2 cellular contexts compared by ENCODE assay signal in the genomic region with DNA sequence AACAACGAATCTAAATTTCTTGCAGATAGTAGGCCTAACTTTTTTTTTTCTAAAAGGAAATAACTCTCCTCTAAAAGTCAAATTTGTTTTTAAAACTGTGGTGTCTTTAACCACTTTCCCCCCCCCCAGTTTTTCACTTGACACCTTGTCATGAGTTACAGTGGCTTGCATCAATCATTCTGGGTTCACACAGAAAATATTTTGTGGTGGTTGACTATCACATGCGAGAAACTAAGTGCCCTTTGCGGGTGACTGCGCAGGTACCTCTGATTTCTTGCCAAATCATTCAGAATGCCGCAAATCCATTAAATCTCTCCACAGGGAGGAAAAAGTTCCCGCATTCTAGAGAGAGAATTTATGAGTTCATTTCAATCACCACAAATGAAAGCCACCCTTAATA.
TF ChIP-seq lines count a peak whose summit lies in the region.

No MANE protein-coding gene starts in this region.

TF ChIP-seq in Ishikawa, 13 proteins besides CTCF, POLR2A, EP300 and RAD21:
- TF ChIP-seq YY1 (IDR thresholded peaks at IDR 0.05; ENCODE audit: low read depth) (no peak), NFIC (IDR thresholded peaks at IDR 0.05) (peak; percentile 16; the same call in 1 of the 2 replicates)

TF ChIP-seq in GM12878, 131 proteins besides CTCF, POLR2A, EP300 and RAD21:
- no peak for TF ChIP-seq TCF7 (IDR thresholded peaks at IDR 0.05; ENCODE audit: borderline replicate concordance)
- TF ChIP-seq FOXK2 (IDR thresholded peaks at IDR 0.05) = no peak
- TF ChIP-seq FOS (IDR thresholded peaks at IDR 0.05; ENCODE audit: borderline replicate concordance, extremely low read depth, insufficient read length) = no peak
- TF ChIP-seq, protein P1, sequence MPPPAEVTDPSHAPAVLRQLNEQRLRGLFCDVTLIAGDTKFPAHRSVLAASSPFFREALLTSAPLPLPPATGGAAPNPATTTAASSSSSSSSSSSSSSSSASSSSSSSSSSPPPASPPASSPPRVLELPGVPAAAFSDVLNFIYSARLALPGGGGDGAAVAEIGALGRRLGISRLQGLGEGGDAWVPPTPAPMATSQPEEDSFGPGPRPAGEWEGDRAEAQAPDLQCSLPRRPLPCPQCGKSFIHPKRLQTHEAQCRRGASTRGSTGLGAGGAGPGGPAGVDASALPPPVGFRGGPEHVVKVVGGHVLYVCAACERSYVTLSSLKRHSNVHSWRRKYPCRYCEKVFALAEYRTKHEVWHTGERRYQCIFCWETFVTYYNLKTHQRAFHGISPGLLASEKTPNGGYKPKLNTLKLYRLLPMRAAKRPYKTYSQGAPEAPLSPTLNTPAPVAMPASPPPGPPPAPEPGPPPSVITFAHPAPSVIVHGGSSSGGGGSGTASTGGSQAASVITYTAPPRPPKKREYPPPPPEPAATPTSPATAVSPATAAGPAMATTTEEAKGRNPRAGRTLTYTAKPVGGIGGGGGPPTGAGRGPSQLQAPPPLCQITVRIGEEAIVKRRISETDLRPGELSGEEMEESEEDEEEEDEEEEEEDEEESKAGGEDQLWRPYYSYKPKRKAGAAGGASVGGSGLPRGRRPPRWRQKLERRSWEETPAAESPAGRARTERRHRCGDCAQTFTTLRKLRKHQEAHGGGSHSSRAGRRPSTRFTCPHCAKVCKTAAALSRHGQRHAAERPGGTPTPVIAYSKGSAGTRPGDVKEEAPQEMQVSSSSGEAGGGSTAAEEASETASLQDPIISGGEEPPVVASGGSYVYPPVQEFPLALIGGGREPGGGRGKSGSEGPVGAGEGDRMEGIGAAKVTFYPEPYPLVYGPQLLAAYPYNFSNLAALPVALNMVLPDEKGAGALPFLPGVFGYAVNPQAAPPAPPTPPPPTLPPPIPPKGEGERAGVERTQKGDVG (CRISPR knock-in tag; IDR thresholded peaks at IDR 0.05) = no peak
- TF ChIP-seq, protein P2, sequence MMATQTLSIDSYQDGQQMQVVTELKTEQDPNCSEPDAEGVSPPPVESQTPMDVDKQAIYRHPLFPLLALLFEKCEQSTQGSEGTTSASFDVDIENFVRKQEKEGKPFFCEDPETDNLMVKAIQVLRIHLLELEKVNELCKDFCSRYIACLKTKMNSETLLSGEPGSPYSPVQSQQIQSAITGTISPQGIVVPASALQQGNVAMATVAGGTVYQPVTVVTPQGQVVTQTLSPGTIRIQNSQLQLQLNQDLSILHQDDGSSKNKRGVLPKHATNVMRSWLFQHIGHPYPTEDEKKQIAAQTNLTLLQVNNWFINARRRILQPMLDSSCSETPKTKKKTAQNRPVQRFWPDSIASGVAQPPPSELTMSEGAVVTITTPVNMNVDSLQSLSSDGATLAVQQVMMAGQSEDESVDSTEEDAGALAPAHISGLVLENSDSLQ (IDR thresholded peaks at IDR 0.05) = peak; percentile 64; the same call in 1 of the 2 replicates
- TF ChIP-seq BHLHE40 (IDR thresholded peaks at IDR 0.05; ENCODE audit: borderline replicate concordance in 1 of 2, low read depth in 2 of 2, low read length in 1 of 2) = peak in 1 of 2 experiments; percentile 8; a peak in 1 of 4 replicates
- peak; percentile 20; the same call in 1 of the 2 replicates for TF ChIP-seq ZNF384 (IDR thresholded peaks at IDR 0.05; ENCODE audit: borderline replicate concordance, low read depth, low read length)
- TF ChIP-seq, protein P3, sequence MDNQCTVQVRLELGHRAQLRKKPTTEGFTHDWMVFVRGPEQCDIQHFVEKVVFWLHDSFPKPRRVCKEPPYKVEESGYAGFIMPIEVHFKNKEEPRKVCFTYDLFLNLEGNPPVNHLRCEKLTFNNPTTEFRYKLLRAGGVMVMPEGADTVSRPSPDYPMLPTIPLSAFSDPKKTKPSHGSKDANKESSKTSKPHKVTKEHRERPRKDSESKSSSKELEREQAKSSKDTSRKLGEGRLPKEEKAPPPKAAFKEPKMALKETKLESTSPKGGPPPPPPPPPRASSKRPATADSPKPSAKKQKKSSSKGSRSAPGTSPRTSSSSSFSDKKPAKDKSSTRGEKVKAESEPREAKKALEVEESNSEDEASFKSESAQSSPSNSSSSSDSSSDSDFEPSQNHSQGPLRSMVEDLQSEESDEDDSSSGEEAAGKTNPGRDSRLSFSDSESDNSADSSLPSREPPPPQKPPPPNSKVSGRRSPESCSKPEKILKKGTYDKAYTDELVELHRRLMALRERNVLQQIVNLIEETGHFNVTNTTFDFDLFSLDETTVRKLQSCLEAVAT (IDR thresholded peaks at IDR 0.05) = peak; percentile 59; the same call in 1 of the 2 replicates
- TF ChIP-seq, protein P4, sequence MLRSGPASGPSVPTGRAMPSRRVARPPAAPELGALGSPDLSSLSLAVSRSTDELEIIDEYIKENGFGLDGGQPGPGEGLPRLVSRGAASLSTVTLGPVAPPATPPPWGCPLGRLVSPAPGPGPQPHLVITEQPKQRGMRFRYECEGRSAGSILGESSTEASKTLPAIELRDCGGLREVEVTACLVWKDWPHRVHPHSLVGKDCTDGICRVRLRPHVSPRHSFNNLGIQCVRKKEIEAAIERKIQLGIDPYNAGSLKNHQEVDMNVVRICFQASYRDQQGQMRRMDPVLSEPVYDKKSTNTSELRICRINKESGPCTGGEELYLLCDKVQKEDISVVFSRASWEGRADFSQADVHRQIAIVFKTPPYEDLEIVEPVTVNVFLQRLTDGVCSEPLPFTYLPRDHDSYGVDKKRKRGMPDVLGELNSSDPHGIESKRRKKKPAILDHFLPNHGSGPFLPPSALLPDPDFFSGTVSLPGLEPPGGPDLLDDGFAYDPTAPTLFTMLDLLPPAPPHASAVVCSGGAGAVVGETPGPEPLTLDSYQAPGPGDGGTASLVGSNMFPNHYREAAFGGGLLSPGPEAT (IDR thresholded peaks at IDR 0.05; ENCODE audit: low read depth) = peak; percentile 27; the same call in 1 of the 2 replicates
- no peak for TF ChIP-seq ZSCAN29 (IDR thresholded peaks at IDR 0.05)
- TF ChIP-seq IKZF2 (IDR thresholded peaks at IDR 0.05) = 0 out of 4 replicates have a peak, but pooled peaks of 1 of the 2 experiments have one; percentile 19
- no peak for TF ChIP-seq YY1 (IDR thresholded peaks at IDR 0.05; ENCODE audit: low read depth, low read length)
- TF ChIP-seq POLR2AphosphoS5 (IDR thresholded peaks at IDR 0.05; ENCODE audit: low read length) = no peak
- TF ChIP-seq HCFC1 (IDR thresholded peaks at IDR 0.05; ENCODE audit: low read length) = no peak
- TF ChIP-seq CREB1 (IDR thresholded peaks at IDR 0.05; ENCODE audit: low read depth) = no peak
- TF ChIP-seq BACH1 (IDR thresholded peaks at IDR 0.05; ENCODE audit: borderline replicate concordance) = no peak
- TF ChIP-seq MTA2 (IDR thresholded peaks at IDR 0.05; ENCODE audit: low read depth) = peak; percentile 34; the same call in 1 of the 2 replicates
- no peak for TF ChIP-seq EZH2 (IDR thresholded peaks at IDR 0.05; ENCODE audit: borderline replicate concordance, control insufficient read depth, low read depth, low read length)
- no peak for TF ChIP-seq TCF3 (IDR thresholded peaks at IDR 0.05; ENCODE audit: borderline replicate concordance, insufficient read depth, low read depth, low read length)
- TF ChIP-seq SRF (IDR thresholded peaks at IDR 0.05; ENCODE audit: low read depth in 2 of 2, low read length in 2 of 2) = no peak
- TF ChIP-seq, protein P5, sequence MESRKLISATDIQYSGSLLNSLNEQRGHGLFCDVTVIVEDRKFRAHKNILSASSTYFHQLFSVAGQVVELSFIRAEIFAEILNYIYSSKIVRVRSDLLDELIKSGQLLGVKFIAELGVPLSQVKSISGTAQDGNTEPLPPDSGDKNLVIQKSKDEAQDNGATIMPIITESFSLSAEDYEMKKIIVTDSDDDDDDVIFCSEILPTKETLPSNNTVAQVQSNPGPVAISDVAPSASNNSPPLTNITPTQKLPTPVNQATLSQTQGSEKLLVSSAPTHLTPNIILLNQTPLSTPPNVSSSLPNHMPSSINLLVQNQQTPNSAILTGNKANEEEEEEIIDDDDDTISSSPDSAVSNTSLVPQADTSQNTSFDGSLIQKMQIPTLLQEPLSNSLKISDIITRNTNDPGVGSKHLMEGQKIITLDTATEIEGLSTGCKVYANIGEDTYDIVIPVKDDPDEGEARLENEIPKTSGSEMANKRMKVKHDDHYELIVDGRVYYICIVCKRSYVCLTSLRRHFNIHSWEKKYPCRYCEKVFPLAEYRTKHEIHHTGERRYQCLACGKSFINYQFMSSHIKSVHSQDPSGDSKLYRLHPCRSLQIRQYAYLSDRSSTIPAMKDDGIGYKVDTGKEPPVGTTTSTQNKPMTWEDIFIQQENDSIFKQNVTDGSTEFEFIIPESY (IDR thresholded peaks at IDR 0.05) = peak; percentile 81
- no peak for TF ChIP-seq SMARCA5 (IDR thresholded peaks at IDR 0.05)
- TF ChIP-seq, protein P6, sequence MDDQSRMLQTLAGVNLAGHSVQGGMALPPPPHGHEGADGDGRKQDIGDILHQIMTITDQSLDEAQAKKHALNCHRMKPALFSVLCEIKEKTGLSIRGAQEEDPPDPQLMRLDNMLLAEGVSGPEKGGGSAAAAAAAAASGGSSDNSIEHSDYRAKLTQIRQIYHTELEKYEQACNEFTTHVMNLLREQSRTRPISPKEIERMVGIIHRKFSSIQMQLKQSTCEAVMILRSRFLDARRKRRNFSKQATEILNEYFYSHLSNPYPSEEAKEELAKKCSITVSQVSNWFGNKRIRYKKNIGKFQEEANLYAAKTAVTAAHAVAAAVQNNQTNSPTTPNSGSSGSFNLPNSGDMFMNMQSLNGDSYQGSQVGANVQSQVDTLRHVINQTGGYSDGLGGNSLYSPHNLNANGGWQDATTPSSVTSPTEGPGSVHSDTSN (IDR thresholded peaks at IDR 0.05; ENCODE audit: insufficient replicate concordance, low read depth, low read length) = peak; percentile 52
- no peak for TF ChIP-seq WRNIP1 (IDR thresholded peaks at IDR 0.05; ENCODE audit: borderline replicate concordance, low read depth, low read length)
- no peak for TF ChIP-seq EED (IDR thresholded peaks at IDR 0.05; ENCODE audit: low read depth)
- TF ChIP-seq TAF1 (IDR thresholded peaks at IDR 0.05; ENCODE audit: borderline replicate concordance, low read depth, low read length) = no peak
